ENCODE assay signal across 1 cellular context in the genomic region with DNA sequence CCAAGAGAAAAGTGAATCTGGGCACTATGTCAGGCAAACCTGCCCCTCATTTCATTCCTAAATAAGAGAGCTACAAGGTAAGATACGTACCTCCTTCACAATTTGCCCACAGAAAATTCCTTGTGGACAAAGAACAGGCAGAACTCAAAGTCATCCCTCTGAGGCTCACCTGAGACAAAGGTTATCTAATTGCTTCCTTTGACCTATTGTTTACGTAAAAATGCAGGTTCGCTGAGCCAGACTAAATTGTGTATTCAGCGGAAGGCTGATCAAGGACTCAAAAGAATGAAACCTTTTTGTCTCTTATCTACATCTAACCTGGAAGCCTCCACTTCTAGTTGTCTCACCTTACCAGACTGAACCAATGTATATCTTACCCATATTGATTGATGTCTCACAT.
TF ChIP-seq lines count a peak whose summit lies in the region.

No MANE protein-coding gene starts in this region.

TF ChIP-seq in GM23338, 12 proteins besides CTCF, POLR2A, EP300 and RAD21 (continued from another document):
- TF ChIP-seq, protein P1, sequence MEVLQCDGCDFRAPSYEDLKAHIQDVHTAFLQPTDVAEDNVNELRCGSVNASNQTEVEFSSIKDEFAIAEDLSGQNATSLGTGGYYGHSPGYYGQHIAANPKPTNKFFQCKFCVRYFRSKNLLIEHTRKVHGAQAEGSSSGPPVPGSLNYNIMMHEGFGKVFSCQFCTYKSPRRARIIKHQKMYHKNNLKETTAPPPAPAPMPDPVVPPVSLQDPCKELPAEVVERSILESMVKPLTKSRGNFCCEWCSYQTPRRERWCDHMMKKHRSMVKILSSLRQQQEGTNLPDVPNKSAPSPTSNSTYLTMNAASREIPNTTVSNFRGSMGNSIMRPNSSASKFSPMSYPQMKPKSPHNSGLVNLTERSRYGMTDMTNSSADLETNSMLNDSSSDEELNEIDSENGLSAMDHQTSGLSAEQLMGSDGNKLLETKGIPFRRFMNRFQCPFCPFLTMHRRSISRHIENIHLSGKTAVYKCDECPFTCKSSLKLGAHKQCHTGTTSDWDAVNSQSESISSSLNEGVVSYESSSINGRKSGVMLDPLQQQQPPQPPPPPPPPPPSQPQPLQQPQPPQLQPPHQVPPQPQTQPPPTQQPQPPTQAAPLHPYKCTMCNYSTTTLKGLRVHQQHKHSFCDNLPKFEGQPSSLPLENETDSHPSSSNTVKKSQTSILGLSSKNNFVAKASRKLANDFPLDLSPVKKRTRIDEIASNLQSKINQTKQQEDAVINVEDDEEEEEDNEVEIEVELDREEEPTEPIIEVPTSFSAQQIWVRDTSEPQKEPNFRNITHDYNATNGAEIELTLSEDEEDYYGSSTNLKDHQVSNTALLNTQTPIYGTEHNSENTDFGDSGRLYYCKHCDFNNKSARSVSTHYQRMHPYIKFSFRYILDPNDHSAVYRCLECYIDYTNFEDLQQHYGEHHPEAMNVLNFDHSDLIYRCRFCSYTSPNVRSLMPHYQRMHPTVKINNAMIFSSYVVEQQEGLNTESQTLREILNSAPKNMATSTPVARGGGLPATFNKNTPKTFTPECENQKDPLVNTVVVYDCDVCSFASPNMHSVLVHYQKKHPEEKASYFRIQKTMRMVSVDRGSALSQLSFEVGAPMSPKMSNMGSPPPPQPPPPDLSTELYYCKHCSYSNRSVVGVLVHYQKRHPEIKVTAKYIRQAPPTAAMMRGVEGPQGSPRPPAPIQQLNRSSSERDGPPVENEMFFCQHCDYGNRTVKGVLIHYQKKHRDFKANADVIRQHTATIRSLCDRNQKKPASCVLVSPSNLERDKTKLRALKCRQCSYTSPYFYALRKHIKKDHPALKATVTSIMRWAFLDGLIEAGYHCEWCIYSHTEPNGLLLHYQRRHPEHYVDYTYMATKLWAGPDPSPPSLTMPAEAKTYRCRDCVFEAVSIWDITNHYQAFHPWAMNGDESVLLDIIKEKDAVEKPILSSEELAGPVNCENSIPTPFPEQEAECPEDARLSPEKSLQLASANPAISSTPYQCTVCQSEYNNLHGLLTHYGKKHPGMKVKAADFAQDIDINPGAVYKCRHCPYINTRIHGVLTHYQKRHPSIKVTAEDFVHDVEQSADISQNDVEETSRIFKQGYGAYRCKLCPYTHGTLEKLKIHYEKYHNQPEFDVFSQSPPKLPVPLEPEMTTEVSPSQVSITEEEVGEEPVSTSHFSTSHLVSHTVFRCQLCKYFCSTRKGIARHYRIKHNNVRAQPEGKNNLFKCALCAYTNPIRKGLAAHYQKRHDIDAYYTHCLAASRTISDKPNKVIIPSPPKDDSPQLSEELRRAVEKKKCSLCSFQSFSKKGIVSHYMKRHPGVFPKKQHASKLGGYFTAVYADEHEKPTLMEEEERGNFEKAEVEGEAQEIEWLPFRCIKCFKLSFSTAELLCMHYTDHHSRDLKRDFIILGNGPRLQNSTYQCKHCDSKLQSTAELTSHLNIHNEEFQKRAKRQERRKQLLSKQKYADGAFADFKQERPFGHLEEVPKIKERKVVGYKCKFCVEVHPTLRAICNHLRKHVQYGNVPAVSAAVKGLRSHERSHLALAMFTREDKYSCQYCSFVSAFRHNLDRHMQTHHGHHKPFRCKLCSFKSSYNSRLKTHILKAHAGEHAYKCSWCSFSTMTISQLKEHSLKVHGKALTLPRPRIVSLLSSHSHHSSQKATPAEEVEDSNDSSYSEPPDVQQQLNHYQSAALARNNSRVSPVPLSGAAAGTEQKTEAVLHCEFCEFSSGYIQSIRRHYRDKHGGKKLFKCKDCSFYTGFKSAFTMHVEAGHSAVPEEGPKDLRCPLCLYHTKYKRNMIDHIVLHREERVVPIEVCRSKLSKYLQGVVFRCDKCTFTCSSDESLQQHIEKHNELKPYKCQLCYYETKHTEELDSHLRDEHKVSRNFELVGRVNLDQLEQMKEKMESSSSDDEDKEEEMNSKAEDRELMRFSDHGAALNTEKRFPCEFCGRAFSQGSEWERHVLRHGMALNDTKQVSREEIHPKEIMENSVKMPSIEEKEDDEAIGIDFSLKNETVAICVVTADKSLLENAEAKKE (CRISPR knock-in tag; IDR thresholded peaks at IDR 0.05), result no peak
- TF ChIP-seq EZH2 (IDR thresholded peaks at IDR 0.05; ENCODE audit: low read depth, unreplicated experiment) (no peak), CREB1 (CRISPR knock-in tag; IDR thresholded peaks at IDR 0.05; ENCODE audit: low read depth) (no peak)
